ENCODE assay signal across 16 cellular contexts in genomic region chr7:137331378-137331777, GRCh38. TPM values are rescaled to one million over a fixed set of nuclear protein-coding genes. Genes with fewer than 3 reads are reported as not detected.
A peak's percentile ranks its signal among the peaks of the same experiment; 100 is the strongest.
DNase-seq lines count a peak whose midpoint lies in the region; ATAC-seq, FAIRE-seq and TF ChIP-seq lines count a peak whose summit lies in the region.
"Had no signal": no experiment of that assay in that cellular context is flagged by ENCODE, and none has a peak within 500 bp of the region (broad histone marks: within the 10 kb centered on the region; RNA-seq: fewer than 3 reads in every experiment).

No MANE protein-coding gene starts in this region.

- TF ChIP-seq RAD21 in A549 (conservative IDR thresholded peaks at IDR 0.05 in 1 of 2, IDR thresholded peaks at IDR 0.05 in 1 of 2): no peak

- peaks cover 12% of the 10 kb centered on the region; the same call in 1 of the 2 replicates for H3K9me2 ChIP-seq in GM23338 (ENCODE audit: insufficient read depth)

- DNase-seq in A549 (ENCODE audit: low read depth in 1 of 2, low spot score in 1 of 2) (no peak), GM23338 (ENCODE audit: low spot score) (no peak), astrocyte of the cerebellum (ENCODE audit: low read depth) (peak; percentile 78), kidney tubule cell (ENCODE audit: low spot score) (peak; percentile 59), left lung (no peak), NCI-H526 treated with DMSO at 0.1 percent for 48 hours (lab: John Stamatoyannopoulos, UW) (no peak), HT-29 (ENCODE audit: low spot score) (no peak), NCI-H2196 treated with DMSO at 0.1 percent for 48 hours (lab: John Stamatoyannopoulos, UW; ENCODE audit: unreplicated experiment) (no peak)
- DNase-seq: activated CD4-positive, alpha-beta memory T cell treated with anti-CD3 and anti-CD28 coated beads for 36 hours; activated T-cell treated with anti-CD3 and anti-CD28 coated beads, Interleukin-2, amount 50 U/mL, for 24 hours; islet precursor cell; retina had no signal

- ATAC-seq in A549 (no peak), GM23338 (peak; percentile 50; the same call in 2 of the 3 replicates), left lung (no peak)
- ATAC-seq: activated naive CD4-positive, alpha-beta T cell treated with anti-CD3 and anti-CD28 coated beads, Interleukin-2, amount 50 U/mL, for 72 hours had no signal

- no peak for FAIRE-seq in A549 (lab: Jason Lieb, UNC)
- FAIRE-seq: urothelium cell line had no signal

- intact Hi-C loops in left lung (cut with DNase I): no loop called here

- H3K4me1 ChIP-seq in A549: no peaks in the 10 kb centered on the region
- H3K4me1 ChIP-seq in GM23338 (ENCODE audit: insufficient read depth): 0 out of 2 replicates have a peak, but pooled peaks cover 11% of the 10 kb centered on the region
- no peaks in the 10 kb centered on the region for H3K4me1 ChIP-seq in left lung

- H3K79me2 ChIP-seq in GM23338 (replicated peaks; ENCODE audit: insufficient read depth): no peaks in the 10 kb centered on the region

- no peak overlapping the region for H3K4me3 Mint-ChIP-seq in GM23338
- H3K4me3 Mint-ChIP-seq: activated CD4-positive, alpha-beta memory T cell treated with anti-CD3 and anti-CD28 coated beads for 36 hours; activated T-cell treated with anti-CD3 and anti-CD28 coated beads, Interleukin-2, amount 50 U/mL, for 24 hours; neural progenitor cell; stimulated activated naive CD8-positive, alpha-beta T cell treated with anti-CD3 and anti-CD28 coated beads, Interleukin-15, Interleukin-2, amounts not matched to agents 100 ng/mL and 50 ng/mL, for 24 hours had no signal

- no peaks in the 10 kb centered on the region for H3F3A ChIP-seq in GM23338 (replicated peaks; ENCODE audit: low read depth)

- no peaks in the 10 kb centered on the region for H3K9me3 ChIP-seq in A549
- H3K9me3 ChIP-seq in left lung: peaks cover 0 to 11% of the 10 kb centered on the region in 2 donors

- H3K4me3 ChIP-seq in A549 (no peak overlapping the region), GM23338 (no peak overlapping the region), astrocyte of the cerebellum (ENCODE audit: low read depth, low read length) (no peak overlapping the region), left lung (no peak overlapping the region)
- H3K4me3 ChIP-seq: neural progenitor cell had no signal

- WGBS in A549 (ENCODE audit: missing lambda C conversion rate): 36% methylated on average over 8 of the region's 8 CpGs

- no peak for TF ChIP-seq EP300 in A549 (IDR thresholded peaks at IDR 0.05)

- H3K4me2 ChIP-seq in A549 (no peak overlapping the region), GM23338 (no peak overlapping the region)
- H3K4me2 ChIP-seq: neural progenitor cell had no signal

- no peak for TF ChIP-seq CTCF in A549 (IDR thresholded peaks at IDR 0.05)
- no peak for TF ChIP-seq CTCF in GM23338 (conservative IDR thresholded peaks at IDR 0.05; ENCODE audit: low read depth in 2 of 2)
- TF ChIP-seq CTCF in astrocyte of the cerebellum (IDR thresholded peaks at IDR 0.05; ENCODE audit: low read depth, low read length, missing control alignments): no peak
- TF ChIP-seq CTCF in left lung (IDR thresholded peaks at IDR 0.05): no peak

- TF ChIP-seq POLR2A in A549 (IDR thresholded peaks at IDR 0.05; ENCODE audit: low read length): no peak

- no peak overlapping the region for H2AFZ ChIP-seq in GM23338
- H2AFZ ChIP-seq: neural progenitor cell had no signal

- H3K4me1 Mint-ChIP-seq in GM23338: peaks cover 11% of the 10 kb centered on the region; the same call in 2 of the 3 replicates

- H3K27me3 Mint-ChIP-seq in GM23338 (ENCODE audit: insufficient read depth, low read depth, poor library complexity): no peaks in the 10 kb centered on the region
- H3K27me3 Mint-ChIP-seq: activated CD4-positive, alpha-beta memory T cell treated with anti-CD3 and anti-CD28 coated beads for 36 hours; activated T-cell treated with anti-CD3 and anti-CD28 coated beads, Interleukin-2, amount 50 U/mL, for 24 hours; stimulated activated naive CD8-positive, alpha-beta T cell treated with anti-CD3 and anti-CD28 coated beads, Interleukin-15, Interleukin-2, amounts not matched to agents 100 ng/mL and 50 ng/mL, for 24 hours had no signal

- in situ Hi-C loops in astrocyte of the cerebellum (cut with HindIII; ENCODE audit: low sequenced_read_pairs): no loop called here

- CTCF ChIA-PET in A549 (lab: Yijun Ruan, JAX): no interaction called here

- POLR2A ChIA-PET in A549 (lab: Yijun Ruan, JAX): no interaction called here

- peaks cover 10% of the 10 kb centered on the region for H3K36me3 Mint-ChIP-seq in GM23338 (ENCODE audit: low read depth)
- H3K36me3 Mint-ChIP-seq: activated CD4-positive, alpha-beta memory T cell treated with anti-CD3 and anti-CD28 coated beads for 36 hours; activated naive CD4-positive, alpha-beta T cell treated with anti-CD3 and anti-CD28 coated beads, Interleukin-2, amount 50 U/mL, for 72 hours had no signal

- H3K27ac ChIP-seq in A549: no peak overlapping the region
- no peak overlapping the region for H3K27ac ChIP-seq in GM23338 (ENCODE audit: low read depth)
- no peak overlapping the region for H3K27ac ChIP-seq in left lung
- H3K27ac ChIP-seq: neural progenitor cell had no signal

- no peaks in the 10 kb centered on the region for H3K36me3 ChIP-seq in GM23338 (ENCODE audit: insufficient read depth)
- H3K36me3 ChIP-seq in left lung: no peaks in the 10 kb centered on the region
- H3K36me3 ChIP-seq: neural progenitor cell had no signal

- H4K20me1 ChIP-seq in GM23338 (replicated peaks; ENCODE audit: insufficient read depth): no peaks in the 10 kb centered on the region

- no peak overlapping the region for H3K27ac Mint-ChIP-seq in GM23338
- H3K27ac Mint-ChIP-seq: activated CD4-positive, alpha-beta memory T cell treated with anti-CD3 and anti-CD28 coated beads for 36 hours; activated naive CD4-positive, alpha-beta T cell treated with anti-CD3 and anti-CD28 coated beads, Interleukin-2, amount 50 U/mL, for 72 hours; activated T-cell treated with anti-CD3 and anti-CD28 coated beads, Interleukin-2, amount 50 U/mL, for 24 hours; neural progenitor cell; stimulated activated naive CD8-positive, alpha-beta T cell treated with anti-CD3 and anti-CD28 coated beads, Interleukin-15, Interleukin-2, amounts not matched to agents 100 ng/mL and 50 ng/mL, for 24 hours had no signal

- H3K27me3 ChIP-seq in GM23338 (ENCODE audit: insufficient read depth) (no peaks in the 10 kb centered on the region), left lung (no peaks in the 10 kb centered on the region)
- H3K27me3 ChIP-seq: neural progenitor cell had no signal

- no peaks in the 10 kb centered on the region for H3K9me3 Mint-ChIP-seq in GM23338

TF ChIP-seq in A549, 52 proteins besides CTCF, POLR2A, EP300 and RAD21:
- TF ChIP-seq CBX8 (IDR thresholded peaks at IDR 0.05) (no peak), MAFK (IDR thresholded peaks at IDR 0.05; ENCODE audit: partially characterized antibody) (peak; percentile 57), GATA3 (IDR thresholded peaks at IDR 0.05; ENCODE audit: borderline replicate concordance) (no peak), PHF8 (IDR thresholded peaks at IDR 0.05; ENCODE audit: borderline replicate concordance, low read depth) (no peak)
TF ChIP-seq in A549: peak in this region for 1.

TF ChIP-seq in GM23338, 12 proteins besides CTCF, POLR2A, EP300 and RAD21:
- TF ChIP-seq CREB1 (CRISPR knock-in tag; IDR thresholded peaks at IDR 0.05; ENCODE audit: low read depth): no peak
- TF ChIP-seq EZH2phosphoT487 (IDR thresholded peaks at IDR 0.05; ENCODE audit: unreplicated experiment): no peak
- TF ChIP-seq ETS1 (IDR thresholded peaks at IDR 0.05): no peak
- no peak for TF ChIP-seq ZNF114 (CRISPR knock-in tag; IDR thresholded peaks at IDR 0.05)
- no peak for TF ChIP-seq EZH2 (IDR thresholded peaks at IDR 0.05; ENCODE audit: low read depth, unreplicated experiment)

RNA-seq across cellular contexts. Expression of gene PTN, which starts 12.2 kb away (rescaled TPM):
- polyA plus RNA-seq in A549 (2011; rRNA removed): not detected in 2 replicates
- polyA plus RNA-seq in A549 (2012; cell fraction: cytosol; rRNA removed): not detected in 2 replicates
- not detected in 2 replicates for polyA plus RNA-seq in A549 (2012; cell fraction: nucleus; rRNA removed)
- not detected in 3 replicates for polyA plus RNA-seq in A549 (2017; fragmentation: RNase III; extraction: RNeasy Plus Mini Kit Qiagen cat#74134 plus additional on column Dnase treatment)
- polyA minus RNA-seq in A549 (2011; rRNA and poly(A)+ RNA removed): 0.34 TPM in 1 of 2 replicates, not detected in the other
- 18.5 and 20.1 TPM in 2 replicates for total RNA-seq in GM23338 (2014; rRNA removed; shearing (Covaris generic))
- 39.4 and 42.2 TPM in 2 replicates for polyA plus RNA-seq in GM23338 (2016; fragmentation: Nextera tagmentation; extraction: Ambion mirVana)
- 1 to 10 TPM; 2.1 to 6.4 TPM for total RNA-seq in left lung
- total RNA-seq in HT-29 (2014; rRNA removed; shearing (Covaris generic)): not detected in 2 replicates
- total RNA-seq: activated CD4-positive, alpha-beta memory T cell treated with anti-CD3 and anti-CD28 coated beads for 36 hours; activated naive CD4-positive, alpha-beta T cell treated with anti-CD3 and anti-CD28 coated beads, Interleukin-2, amount 50 U/mL, for 72 hours had no signal

Comparison
In these comparisons a context has a peak if more than half of its experiments do, and no peak if none do; other contexts are left out.
1. DNase-seq: peak in astrocyte of the cerebellum (single experiment) and kidney tubule cell (single experiment); none in A549 (0 of 2), GM23338 (single experiment), left lung (0 of 2), NCI-H526 treated with DMSO at 0.1 percent for 48 hours (single experiment), HT-29 (single experiment) and NCI-H2196 treated with DMSO at 0.1 percent for 48 hours (single experiment).